ENCODE assay signal across 24 cellular contexts in genomic region chr7:72265071-72265470, GRCh38.
DNase-seq lines count a peak whose midpoint lies in the region; FAIRE-seq and TF ChIP-seq lines count a peak whose summit lies in the region.
"Had no signal": no experiment of that assay in that cellular context is flagged by ENCODE, and none has a peak within 500 bp of the region (broad histone marks: within the 10 kb centered on the region; RNA-seq: fewer than 3 reads in every experiment).

No MANE protein-coding gene starts in this region.

- H4K8ac ChIP-seq in H1 (ENCODE audit: extremely low read depth, insufficient read depth, low read length) = no peak overlapping the region
- H4K8ac ChIP-seq in trophoblast cell (ENCODE audit: low read depth, low read length) = no peak overlapping the region
- no peak overlapping the region for H4K8ac ChIP-seq in mesenchymal stem cell (ENCODE audit: low read length)

- DNase-seq in H1 (ENCODE audit: low read depth in 1 of 2, low spot score in 2 of 2) (no peak), trophoblast cell (no peak), mesenchymal stem cell (no peak), tibial artery (no peak)
- DNase-seq: 8988T; ACHN; AML-193; BE2C; CD4-positive, alpha-beta T cell; CD8-positive, alpha-beta memory T cell; DMS 273 treated with DMSO at 0.1 percent for 48 hours; DMS79; EL; GF-D8; GOT3; H7; HCEC 1CT had no signal

- H2BK20ac ChIP-seq in H1 (ENCODE audit: low read length) = 0 out of 2 replicates have a peak overlapping the region, but pooled peaks have one; percentile 38

- CTCF ChIA-PET in H1 (lab: Charles Lee; ENCODE audit: partially characterized antibody) = interaction anchor here (5.1 kb wide), 1 partner anchor 70 kb away, joined by 26 read pairs; no protein-coding TSS in a partner anchor

- no peak overlapping the region for H4K12ac ChIP-seq in trophoblast cell (ENCODE audit: low read depth, low read length)

- H3K56ac ChIP-seq in H1 (replicated peaks; ENCODE audit: insufficient read length, low read depth, low read length) = no peak overlapping the region

- H3K4me3 ChIP-seq in HUES48 (ENCODE audit: low read depth, low read length) (no peak overlapping the region), H1 (ENCODE audit: extremely low read depth in 1 of 4, insufficient read depth in 2 of 4, low read depth in 3 of 4, low read length in 4 of 4) (no peak overlapping the region), thymus (ENCODE audit: low read length) (no peak overlapping the region), trophoblast cell (ENCODE audit: low read depth, low read length) (no peak overlapping the region), mesenchymal stem cell (ENCODE audit: insufficient read depth in 1 of 2, low read depth in 1 of 2, low read length in 2 of 2) (no peak overlapping the region), tibial artery (no peak overlapping the region)
- H3K4me3 ChIP-seq: A549; BLaER1 treated with 17β-estradiol and CSF1 and Interleukin-3, amounts not matched to agents 10 nM and 100 nM had no signal

- peak overlapping the region; percentile 12 to 31; a peak in 3 of 4 replicates for H3K4me2 ChIP-seq in H1 (ENCODE audit: insufficient read depth in 1 of 2, low read depth in 2 of 2, low read length in 2 of 2)
- no peak overlapping the region for H3K4me2 ChIP-seq in trophoblast cell (ENCODE audit: low read length)
- H3K4me2 ChIP-seq in mesenchymal stem cell (ENCODE audit: low read length, poor library complexity, severe bottlenecking) = no peak overlapping the region
- H3K4me2 ChIP-seq: A549; BLaER1 treated with 17β-estradiol and CSF1 and Interleukin-3, amounts not matched to agents 10 nM and 100 nM had no signal

- H3K18ac ChIP-seq in H1 (ENCODE audit: extremely low read depth, low read length) = peak overlapping the region; percentile 5; the same call in 1 of the 2 replicates
- no peak overlapping the region for H3K18ac ChIP-seq in trophoblast cell (ENCODE audit: low read length)
- no peak overlapping the region for H3K18ac ChIP-seq in mesenchymal stem cell (ENCODE audit: low read depth in 1 of 2, low read length in 2 of 2)

- H2BK5ac ChIP-seq in H1 (ENCODE audit: low read depth, low read length) = no peak overlapping the region; the same call in 1 of the 2 replicates
- no peak overlapping the region for H2BK5ac ChIP-seq in trophoblast cell (ENCODE audit: low read depth, low read length, poor library complexity)
- H2BK5ac ChIP-seq in mesenchymal stem cell (ENCODE audit: low read depth, low read length, poor library complexity, severe bottlenecking) = no peak overlapping the region

- H2BK120ac ChIP-seq in H1 (replicated peaks; ENCODE audit: low read depth, low read length) (peak overlapping the region; percentile 71), trophoblast cell (ENCODE audit: insufficient read depth, low read length, poor library complexity) (no peak overlapping the region), mesenchymal stem cell (ENCODE audit: low read depth, low read length) (no peak overlapping the region)

- no peak overlapping the region for H2AFZ ChIP-seq in H1 (ENCODE audit: low read length)
- no peak overlapping the region for H2AFZ ChIP-seq in trophoblast cell (ENCODE audit: insufficient read depth, low read length, poor library complexity)
- H2AFZ ChIP-seq in mesenchymal stem cell (ENCODE audit: low read depth, low read length) = no peak overlapping the region

- H3K9ac ChIP-seq in HUES48 (ENCODE audit: low read depth, low read length) (no peak overlapping the region), H1 (replicated peaks in 1 of 4; ENCODE audit: extremely low read depth in 1 of 4, low read depth in 3 of 4, low read length in 3 of 4) (no peak overlapping the region), trophoblast cell (ENCODE audit: low read length) (no peak overlapping the region), mesenchymal stem cell (ENCODE audit: low read length) (no peak overlapping the region)
- H3K9ac ChIP-seq: BLaER1 treated with 17β-estradiol and CSF1 and Interleukin-3, amounts not matched to agents 10 nM and 100 nM had no signal

- no peak overlapping the region for H3K23ac ChIP-seq in H1 (ENCODE audit: insufficient read length)
- H3K23ac ChIP-seq in trophoblast cell (ENCODE audit: low read length) = no peak overlapping the region
- no peak overlapping the region for H3K23ac ChIP-seq in mesenchymal stem cell (ENCODE audit: low read length in 2 of 2)

- 0 out of 2 replicates have a peak overlapping the region, but pooled peaks have one; percentile 6 for H2BK15ac ChIP-seq in H1 (ENCODE audit: low read length)
- H2BK15ac ChIP-seq in mesenchymal stem cell (ENCODE audit: low read depth, poor library complexity, severe bottlenecking) = no peak overlapping the region

- POLR2A ChIA-PET in H1 (lab: Charles Lee; ENCODE audit: partially characterized antibody) = interaction anchor here (0.7 kb wide), 1 partner anchor 72 kb away, joined by 3 read pairs; no protein-coding TSS in a partner anchor

- H3K23me2 ChIP-seq in H1 (ENCODE audit: low read depth, low read length) = peaks cover 1% of the 10 kb centered on the region; the same call in 1 of the 2 replicates

- no peak for FAIRE-seq in H1 (lab: Jason Lieb, UNC)
- FAIRE-seq: A549, D721Med, GM12891, GM18507 had no signal

- H3K4ac ChIP-seq in H1 (replicated peaks; ENCODE audit: insufficient read length, low read depth, low read length) (no peak overlapping the region), trophoblast cell (ENCODE audit: low read depth, low read length) (no peak overlapping the region), mesenchymal stem cell (ENCODE audit: low read depth in 1 of 2, low read length in 2 of 2) (no peak overlapping the region)

- H3K36me3 ChIP-seq in HUES48 (ENCODE audit: control insufficient read depth, insufficient read depth, low read length) (no peaks in the 10 kb centered on the region), H1 (ENCODE audit: control insufficient read depth in 2 of 4, insufficient read depth in 4 of 4, low read length in 3 of 4) (peaks cover 0 to 2% (median 0%) of the 10 kb centered on the region in 4 experiments; a peak in 1 of 8 replicates), thymus (ENCODE audit: control insufficient read depth, insufficient read depth) (peaks cover 30% of the 10 kb centered on the region), trophoblast cell (ENCODE audit: control insufficient read depth in 1 of 2, insufficient read depth in 2 of 2, low read length in 2 of 2) (no peaks in the 10 kb centered on the region), mesenchymal stem cell (ENCODE audit: control insufficient read depth in 1 of 2, insufficient read depth in 2 of 2, low read depth in 1 of 2, low read length in 2 of 2) (no peaks in the 10 kb centered on the region), tibial artery (no peaks in the 10 kb centered on the region)
- H3K36me3 ChIP-seq: BE2C; BLaER1 treated with 17β-estradiol and CSF1 and Interleukin-3, amounts not matched to agents 10 nM and 100 nM had no signal

- 90% methylated on average over 4 of the region's 4 CpGs; no CpG with 5 or more reads in 1 of the 2 experiments for WGBS in H1 (ENCODE audit: extremely low coverage in 1 of 2, insufficient coverage in 1 of 2, insufficient read length in 1 of 2, insufficient replicate concordance in 2 of 2, low coverage in 1 of 2, low lambda C conversion rate in 2 of 2, missing lambda C conversion rate in 1 of 2), 2 experiments
- WGBS in thymus = 96% methylated on average over 4 of the region's 4 CpGs
- WGBS in trophoblast cell (ENCODE audit: extremely low coverage, insufficient coverage, insufficient read length) = no CpG with 5 or more reads among the region's 4 CpGs
- WGBS in mesenchymal stem cell = 78% methylated on average over 2 of the region's 4 CpGs

- H2AK5ac ChIP-seq in H1 (ENCODE audit: low read depth, low read length) = no peak overlapping the region
- no peak overlapping the region for H2AK5ac ChIP-seq in trophoblast cell (ENCODE audit: low read length)
- no peak overlapping the region for H2AK5ac ChIP-seq in mesenchymal stem cell (ENCODE audit: low read length, severe bottlenecking)

- intact Hi-C loops in tibial artery (cut with DNase I; ENCODE audit: low total_unique reads) = no loop called here

- H3K9me3 ChIP-seq in HUES48 (ENCODE audit: control insufficient read depth, insufficient read depth, low read length) = no peaks in the 10 kb centered on the region
- no peaks in the 10 kb centered on the region for H3K9me3 ChIP-seq in H1 (ENCODE audit: insufficient read depth in 2 of 2, low read depth in 1 of 2, low read length in 1 of 2)
- no peaks in the 10 kb centered on the region for H3K9me3 ChIP-seq in thymus (ENCODE audit: control insufficient read depth)
- H3K9me3 ChIP-seq in trophoblast cell (ENCODE audit: insufficient read depth, low read depth, low read length) = no peaks in the 10 kb centered on the region
- no peaks in the 10 kb centered on the region for H3K9me3 ChIP-seq in mesenchymal stem cell (ENCODE audit: control insufficient read depth, low read length)
- H3K9me3 ChIP-seq in tibial artery = peaks cover 0 to 1% (median 0%) of the 10 kb centered on the region in 3 donors
- H3K9me3 ChIP-seq: A549, BE2C had no signal

- no peak overlapping the region for H4K5ac ChIP-seq in H1 (ENCODE audit: insufficient read length, low read depth, low read length)

- H3K4me1 ChIP-seq in HUES48 (ENCODE audit: control insufficient read depth, insufficient read depth, low read length) = peaks cover 37% of the 10 kb centered on the region
- H3K4me1 ChIP-seq in H1 (replicated peaks in 1 of 4; ENCODE audit: control insufficient read depth in 3 of 4, insufficient read depth in 4 of 4, low read length in 3 of 4) = peaks cover 11 to 29% (median 20%) of the 10 kb centered on the region in 4 experiments
- peaks cover 19% of the 10 kb centered on the region for H3K4me1 ChIP-seq in thymus (ENCODE audit: control insufficient read depth, insufficient read depth, low read length)
- no peaks in the 10 kb centered on the region for H3K4me1 ChIP-seq in trophoblast cell (ENCODE audit: control insufficient read depth in 1 of 2, insufficient read depth in 2 of 2, low read length in 2 of 2)
- no peaks in the 10 kb centered on the region for H3K4me1 ChIP-seq in mesenchymal stem cell (ENCODE audit: control insufficient read depth, insufficient read depth, low read depth, low read length)
- H3K4me1 ChIP-seq in tibial artery = no peaks in the 10 kb centered on the region
- H3K4me1 ChIP-seq: A549; BE2C; BLaER1 treated with 17β-estradiol and CSF1 and Interleukin-3, amounts not matched to agents 10 nM and 100 nM had no signal

- TF ChIP-seq CTCF in H1 (IDR thresholded peaks at IDR 0.05; ENCODE audit: control extremely low read depth in 1 of 3, insufficient read depth in 1 of 3, low read depth in 1 of 3, low read length in 3 of 3) = no peak
- TF ChIP-seq CTCF in tibial artery (IDR thresholded peaks at IDR 0.05) = no peak

- H3K14ac ChIP-seq in H1 (ENCODE audit: insufficient read length) (no peak overlapping the region), trophoblast cell (ENCODE audit: low read length) (no peak overlapping the region), mesenchymal stem cell (ENCODE audit: low read length in 2 of 2) (no peak overlapping the region)

- H3K27me3 ChIP-seq in HUES48 (ENCODE audit: control insufficient read depth, insufficient read depth, low read length) = no peaks in the 10 kb centered on the region
- no peaks in the 10 kb centered on the region for H3K27me3 ChIP-seq in H1 (replicated peaks in 1 of 4; ENCODE audit: control insufficient read depth in 3 of 4, extremely low read depth in 1 of 4, insufficient read depth in 3 of 4, low read length in 3 of 4)
- H3K27me3 ChIP-seq in thymus (ENCODE audit: control insufficient read depth, insufficient read depth) = no peaks in the 10 kb centered on the region
- H3K27me3 ChIP-seq in trophoblast cell (ENCODE audit: insufficient read depth, low read length) = no peaks in the 10 kb centered on the region
- H3K27me3 ChIP-seq in mesenchymal stem cell (ENCODE audit: control insufficient read depth in 1 of 2, insufficient read depth in 1 of 2, low read length in 2 of 2) = no peaks in the 10 kb centered on the region
- H3K27me3 ChIP-seq in tibial artery = no peaks in the 10 kb centered on the region
- H3K27me3 ChIP-seq: BE2C; BLaER1 treated with 17β-estradiol and CSF1 and Interleukin-3, amounts not matched to agents 10 nM and 100 nM had no signal

- TF ChIP-seq EP300 in H1 (IDR thresholded peaks at IDR 0.05; ENCODE audit: borderline replicate concordance in 1 of 2, low read depth in 2 of 2, low read length in 2 of 2) = no peak

- H3K79me1 ChIP-seq in H1 (ENCODE audit: low read depth, low read length) (no peaks in the 10 kb centered on the region), trophoblast cell (ENCODE audit: low read length) (no peaks in the 10 kb centered on the region), mesenchymal stem cell (replicated peaks; ENCODE audit: low read length, poor library complexity, severe bottlenecking) (no peaks in the 10 kb centered on the region)

- H3K79me2 ChIP-seq in H1 (ENCODE audit: control insufficient read depth in 1 of 2, insufficient read depth in 2 of 2, low read length in 2 of 2) (no peaks in the 10 kb centered on the region; a peak in 1 of 4 replicates), trophoblast cell (ENCODE audit: control insufficient read depth, insufficient read depth, low read length, poor library complexity) (no peaks in the 10 kb centered on the region)

- H2BK12ac ChIP-seq in H1 (ENCODE audit: low read depth, low read length) = 0 out of 2 replicates have a peak overlapping the region, but pooled peaks have one; percentile 51
- H2BK12ac ChIP-seq in trophoblast cell (ENCODE audit: low read length) = no peak overlapping the region
- no peak overlapping the region for H2BK12ac ChIP-seq in mesenchymal stem cell (ENCODE audit: low read length in 2 of 2)

- H3K27ac ChIP-seq in HUES48 (ENCODE audit: low read depth, low read length) = peak overlapping the region; percentile 73
- no peak overlapping the region for H3K27ac ChIP-seq in H1 (ENCODE audit: low read depth, low read length)
- H3K27ac ChIP-seq in thymus (ENCODE audit: low read depth) = peak overlapping the region; percentile 40
- H3K27ac ChIP-seq in trophoblast cell (ENCODE audit: low read depth, low read length) = no peak overlapping the region
- H3K27ac ChIP-seq in mesenchymal stem cell (ENCODE audit: low read length, poor library complexity, severe bottlenecking) = no peak overlapping the region
- H3K27ac ChIP-seq in tibial artery = no peak overlapping the region
- H3K27ac ChIP-seq: A549; BLaER1 treated with 17β-estradiol and CSF1 and Interleukin-3, amounts not matched to agents 10 nM and 100 nM had no signal

- H4K91ac ChIP-seq in H1 (replicated peaks; ENCODE audit: insufficient read length, low read length) = peak overlapping the region; percentile 58
- H4K91ac ChIP-seq in trophoblast cell (ENCODE audit: low read depth, low read length) = no peak overlapping the region
- H4K91ac ChIP-seq in mesenchymal stem cell (ENCODE audit: low read length) = no peak overlapping the region

- no peak for TF ChIP-seq RAD21 in H1 (IDR thresholded peaks at IDR 0.05 in 1 of 2, conservative IDR thresholded peaks at IDR 0.05 in 1 of 2; ENCODE audit: low read depth in 2 of 2, low read length in 2 of 2)

- no peaks in the 10 kb centered on the region for H4K20me1 ChIP-seq in H1 (replicated peaks in 1 of 2; ENCODE audit: control insufficient read depth in 1 of 2, insufficient read depth in 2 of 2, low read length in 2 of 2)
- H4K20me1 ChIP-seq: BLaER1 treated with 17β-estradiol and CSF1 and Interleukin-3, amounts not matched to agents 10 nM and 100 nM had no signal

- no peak for TF ChIP-seq POLR2A in H1 (IDR thresholded peaks at IDR 0.05; ENCODE audit: control extremely low read depth in 1 of 2, low read depth in 2 of 2, low read length in 2 of 2)

Comparison
In these comparisons a context has a peak if more than half of its experiments do, and no peak if none do; other contexts are left out.
1. H3K27ac ChIP-seq: peak in HUES48 (single experiment) and thymus (single experiment); none in H1 (single experiment), trophoblast cell (single experiment), mesenchymal stem cell (single experiment) and tibial artery (0 of 2).
2. H3K4me2 ChIP-seq: peak in H1 (2 of 2); none in trophoblast cell (single experiment) and mesenchymal stem cell (single experiment).